Comparison of ENCODE assay signal across 20 cellular contexts in the genomic region with DNA sequence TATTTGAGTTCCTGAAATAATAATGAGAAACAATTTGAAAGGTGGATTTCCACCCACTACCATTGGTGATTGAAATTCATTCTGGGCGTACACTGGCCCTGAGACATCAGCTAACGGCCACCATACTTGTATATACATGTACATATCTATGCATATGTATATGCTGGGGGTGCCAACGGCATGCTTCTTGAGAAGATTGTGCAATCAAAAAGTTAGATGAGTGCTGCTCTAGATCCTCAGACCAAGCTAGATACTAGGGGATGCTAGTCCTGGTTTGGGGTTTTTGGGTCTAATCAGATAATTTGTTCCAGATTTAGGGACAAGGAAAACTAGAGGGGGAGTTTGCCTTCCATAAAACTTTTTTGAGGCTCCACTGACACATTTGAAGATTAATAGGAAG. TPM values are rescaled to one million over a fixed set of nuclear protein-coding genes. Genes with fewer than 3 reads are reported as not detected.
DNase-seq lines count a peak whose midpoint lies in the region; ATAC-seq, FAIRE-seq and TF ChIP-seq lines count a peak whose summit lies in the region.
"Had no signal": no experiment of that assay in that cellular context is flagged by ENCODE, and none has a peak within 500 bp of the region (broad histone marks: within the 10 kb centered on the region; RNA-seq: fewer than 3 reads in every experiment).

No MANE protein-coding gene starts in this region.

- FAIRE-seq in HepG2 (lab: Jason Lieb, UNC) (no peak), K562 (lab: Jason Lieb, UNC) (peak; percentile 40)
- FAIRE-seq: GM12892, GM18507 had no signal

- H3K9me1 ChIP-seq in K562 (ENCODE audit: control insufficient read depth, insufficient read depth, low read length), result no peaks in the 10 kb centered on the region

- POLR2A ChIA-PET in HepG2 (lab: Yijun Ruan, JAX) (no interaction called here), K562 (lab: Yijun Ruan, JAX) (no interaction called here)

- TF ChIP-seq EP300 in HepG2 (IDR thresholded peaks at IDR 0.05; ENCODE audit: low read depth in 2 of 2, low read length in 2 of 2), result no peak
- TF ChIP-seq EP300 in HepG2 (CRISPR knock-in tag; IDR thresholded peaks at IDR 0.05; ENCODE audit: borderline replicate concordance), result no peak
- TF ChIP-seq EP300 in K562 (IDR thresholded peaks at IDR 0.05; ENCODE audit: low read length), result no peak

- H3K27me3 ChIP-seq in HepG2 (ENCODE audit: control insufficient read depth in 1 of 2, insufficient read depth in 2 of 2, low read length in 2 of 2) (0 out of 5 replicates have a peak, but pooled peaks cover 0 to 3% of the 10 kb centered on the region in 2 experiments), right lobe of liver (no peaks in the 10 kb centered on the region), K562 (ENCODE audit: control insufficient read depth in 2 of 2, insufficient read depth in 2 of 2, low read length in 2 of 2) (peaks cover 0 to 13% of the 10 kb centered on the region in 2 experiments; a peak in 2 of 5 replicates), esophagus (ENCODE audit: control insufficient read depth in 1 of 2, insufficient read depth in 2 of 2, low read length in 2 of 2) (no peaks in the 10 kb centered on the region)
- H3K27me3 ChIP-seq: BLaER1 had no signal

- intact Hi-C loops in HepG2 (cut with micrococcal nuclease; ENCODE audit: unreplicated experiment), result no loop called here
- intact Hi-C loops in right lobe of liver (cut with DNase I), result no loop called here
- intact Hi-C loops in K562 (cut with micrococcal nuclease), result no loop called here

- no TSS peak for BruUV-seq in HepG2 (replicated peaks; lab: Mats Ljungman, UMichigan)
- BruUV-seq in K562 (replicated peaks; lab: Mats Ljungman, UMichigan), result no TSS peak

- H2AFZ ChIP-seq in HepG2 (ENCODE audit: low read length) (no peak overlapping the region), K562 (ENCODE audit: low read depth, low read length) (peak overlapping the region; percentile 75)

- TF ChIP-seq RAD21 in HepG2 (CRISPR knock-in tag; IDR thresholded peaks at IDR 0.05) (no peak), K562 (CRISPR knock-in tag; conservative IDR thresholded peaks at IDR 0.05 in 1 of 2, IDR thresholded peaks at IDR 0.05 in 1 of 2) (no peak)

- no peak for DNase-seq in HepG2 (ENCODE audit: low spot score)
- DNase-seq in right lobe of liver, result no peak
- DNase-seq in K562 (ENCODE audit: extremely low read depth in 1 of 4, low spot score in 3 of 4), result no peak
- DNase-seq in medulla oblongata (ENCODE audit: extremely low spot score), result no peak
- DNase-seq in NCI-H187 treated with DMSO at 0.1 percent for 48 hours (lab: John Stamatoyannopoulos, UW), result no peak
- DNase-seq: 8988T; CD4-positive, alpha-beta memory T cell; DMS153; DMS79; GDM1; GOT3; H9 had no signal

- H3K79me2 ChIP-seq in HepG2 (ENCODE audit: insufficient read depth, low read length) (no peaks in the 10 kb centered on the region), K562 (ENCODE audit: control insufficient read depth, insufficient read depth, low read length) (no peaks in the 10 kb centered on the region)

- no peak overlapping the region for H3K4me2 ChIP-seq in HepG2 (ENCODE audit: low read depth, low read length)
- peak overlapping the region; percentile 41 for H3K4me2 ChIP-seq in K562 (ENCODE audit: insufficient read depth, low read length)
- H3K4me2 ChIP-seq: BLaER1 had no signal

- in situ Hi-C loops in HepG2 (cut with HindIII; ENCODE audit: extremely low pct_ligation_motif_present, low pct_unique_long_range_greater_than_20kb) (no loop called here), K562 (cut with MboI) (no loop called here)

- H3K36me3 ChIP-seq in HepG2 (replicated peaks in 1 of 2; ENCODE audit: control insufficient read depth in 1 of 2, insufficient read depth in 2 of 2, low read length in 2 of 2) (no peaks in the 10 kb centered on the region), right lobe of liver (no peaks in the 10 kb centered on the region), K562 (ENCODE audit: control insufficient read depth, insufficient read depth, low read length) (no peaks in the 10 kb centered on the region), esophagus (ENCODE audit: control insufficient read depth in 2 of 2, insufficient read depth in 2 of 2, low read length in 1 of 2) (no peaks in the 10 kb centered on the region)
- H3K36me3 ChIP-seq: BLaER1 had no signal

- H3K4me3 ChIP-seq in HepG2 (replicated peaks in 1 of 3; ENCODE audit: insufficient read depth in 1 of 3, low read depth in 2 of 3, low read length in 3 of 3), result no peak overlapping the region
- H3K4me3 ChIP-seq in right lobe of liver, result no peak overlapping the region
- no peak overlapping the region for H3K4me3 ChIP-seq in K562
- peak overlapping the region; percentile 22 to 49 for H3K4me3 ChIP-seq in esophagus (ENCODE audit: low read depth in 1 of 2, low read length in 2 of 2)
- H3K4me3 ChIP-seq: BLaER1 had no signal

- 9% methylated on average over 3 of the region's 3 CpGs for WGBS in HepG2 (ENCODE audit: low lambda C conversion rate)
- 61% methylated on average over 3 of the region's 3 CpGs for WGBS in right lobe of liver (ENCODE audit: insufficient coverage, low coverage, low lambda C conversion rate, missing lambda C conversion rate)
- 9% methylated on average over 3 of the region's 3 CpGs for WGBS in K562 (ENCODE audit: insufficient coverage, low coverage, missing lambda C conversion rate)
- WGBS in esophagus, 2 donors, result 60 to 74% methylated on average over 3 of the region's 3 CpGs

- CTCF ChIA-PET in HepG2 (lab: Yijun Ruan, JAX; ENCODE audit: low intra/inter-chr PET ratio, low total read pairs), result no interaction called here
- CTCF ChIA-PET in K562 (lab: Yijun Ruan, JAX; ENCODE audit: low intra/inter-chr PET ratio), result interaction anchor here (0.6 kb wide), 1 partner anchor 37 kb away, joined by 3 read pairs; no protein-coding TSS in a partner anchor

- no peak overlapping the region for H3K27ac ChIP-seq in HepG2 (ENCODE audit: extremely low read length, insufficient read depth, low read length)
- no peak overlapping the region for H3K27ac ChIP-seq in right lobe of liver
- H3K27ac ChIP-seq in K562 (ENCODE audit: extremely low read depth, low read depth, low read length), result no peak overlapping the region
- H3K27ac ChIP-seq in esophagus (ENCODE audit: low read depth in 2 of 2, low read length in 1 of 2), result peak overlapping the region in 1 of 2 donors; percentile 26
- H3K27ac ChIP-seq: BLaER1 had no signal

- no peak for TF ChIP-seq CTCF in HepG2 (CRISPR knock-in tag; IDR thresholded peaks at IDR 0.05)
- no peak for TF ChIP-seq CTCF in right lobe of liver (IDR thresholded peaks at IDR 0.05)
- TF ChIP-seq CTCF in K562 (IDR thresholded peaks at IDR 0.05 in 2 of 3, conservative IDR thresholded peaks at IDR 0.05 in 1 of 3; ENCODE audit: insufficient read depth in 2 of 3, low read depth in 1 of 3, low read length in 3 of 3), result no peak

- H3K4me1 ChIP-seq in HepG2 (ENCODE audit: insufficient read depth, low read length), result peaks cover 40% of the 10 kb centered on the region
- no peaks in the 10 kb centered on the region for H3K4me1 ChIP-seq in right lobe of liver
- peaks cover 9 to 20% of the 10 kb centered on the region in 2 experiments for H3K4me1 ChIP-seq in K562 (replicated peaks in 1 of 2; ENCODE audit: control insufficient read depth in 2 of 2, insufficient read depth in 2 of 2, low read length in 2 of 2)
- H3K4me1 ChIP-seq in esophagus (ENCODE audit: control insufficient read depth in 2 of 2, insufficient read depth in 2 of 2, low read length in 1 of 2), result peaks cover 2 to 13% of the 10 kb centered on the region in 2 donors

- no peak overlapping the region for H3K9ac ChIP-seq in HepG2 (ENCODE audit: insufficient read depth, low read depth, low read length)
- no peak overlapping the region for H3K9ac ChIP-seq in K562 (ENCODE audit: insufficient read depth in 1 of 2, low read depth in 2 of 2, low read length in 2 of 2)
- H3K9ac ChIP-seq: BLaER1 had no signal

- ATAC-seq in HepG2, result no peak
- ATAC-seq in right lobe of liver, result no peak
- ATAC-seq in K562, result no peak
- ATAC-seq in GM19467 (IDR thresholded peaks at IDR 0.05; ENCODE audit: unreplicated experiment), result no peak

- H3K9me3 ChIP-seq in HepG2 (ENCODE audit: low read length) (no peaks in the 10 kb centered on the region), right lobe of liver (no peaks in the 10 kb centered on the region), K562 (replicated peaks; ENCODE audit: control insufficient read depth, insufficient read depth, low read depth, low read length) (no peaks in the 10 kb centered on the region), esophagus (ENCODE audit: control insufficient read depth in 2 of 2, insufficient read depth in 1 of 2, low read depth in 1 of 2, low read length in 1 of 2) (no peaks in the 10 kb centered on the region)
- H3K9me3 ChIP-seq: BLaER1 had no signal

- TF ChIP-seq POLR2A in HepG2 (IDR thresholded peaks at IDR 0.05; ENCODE audit: insufficient read depth in 1 of 2, low read depth in 2 of 2, low read length in 2 of 2), result no peak
- no peak for TF ChIP-seq POLR2A in right lobe of liver (IDR thresholded peaks at IDR 0.05)
- TF ChIP-seq POLR2A in K562 (conservative IDR thresholded peaks at IDR 0.05), result no peak

- H4K20me1 ChIP-seq in HepG2 (ENCODE audit: insufficient read depth, low read length) (no peaks in the 10 kb centered on the region), K562 (replicated peaks; ENCODE audit: control insufficient read depth, insufficient read depth, low read length) (no peaks in the 10 kb centered on the region)
- H4K20me1 ChIP-seq: BLaER1 had no signal

RNA-seq across cellular contexts. Expression of a gene that starts 2.9 kb away (rescaled TPM):
- total RNA-seq in HepG2 (2016; rRNA removed; fragmentation: Illumina TruSeq; extraction: Trizol) (not detected in 2 replicates), right lobe of liver (1 to 10 TPM in 1 of 6 experiments, under 1 TPM in 2, not detected in 3; 0.35 to 1.1 (median 0.51) TPM), K562 (2014; rRNA removed) (not detected in 2 replicates), K562 (2014; rRNA removed; fragmentation: Illumina TruSeq; extraction: Trizol) (not detected in 2 replicates), K562 (2015; rRNA removed; fragmentation: Illumina TruSeq; extraction: Trizol) (not detected in 2 replicates), K562 (2021) (not detected in 2 replicates)
- not detected in 2 replicates for total RNA-seq in HepG2 (2016; cell fraction: cytosol; rRNA removed; fragmentation: Illumina TruSeq; extraction: Trizol; ENCODE audit: low read depth)
- total RNA-seq in HepG2 (2016; cell fraction: insoluble cytoplasmic fraction; rRNA removed; fragmentation: Illumina TruSeq; extraction: Trizol), result 0.09 TPM in 1 of 2 replicates, not detected in the other
- total RNA-seq in HepG2 (2016; cell fraction: membrane; rRNA removed; fragmentation: Illumina TruSeq; extraction: Trizol), result 0.12 TPM in 1 of 2 replicates, not detected in the other
- not detected in 2 replicates for total RNA-seq in HepG2 (2016; cell fraction: nucleus; rRNA removed; fragmentation: Illumina TruSeq; extraction: Trizol)
- polyA plus RNA-seq in HepG2 (2011; rRNA removed) (0.16 and 0.22 TPM in 2 replicates), K562 (2011; rRNA removed) (0.31 TPM in 1 of 2 replicates, not detected in the other), K562 (2014; fragmentation: Illumina TruSeq; extraction: Trizol) (not detected in 2 replicates), K562 (2014; fragmentation: Nextera tagmentation; extraction: Ambion mirVana) (under 1 TPM; 0.11 to 0.14 TPM), K562 (2014; rRNA removed) (not detected in 2 replicates), esophagus (100 to 1,000 TPM; 277 to 722 TPM)
- polyA plus RNA-seq in HepG2 (2011; cell fraction: cytosol; rRNA removed), result 0.11 and 0.21 TPM in 2 replicates
- not detected in 2 replicates for polyA plus RNA-seq in HepG2 (2011; cell fraction: nucleus; rRNA removed)
- polyA plus RNA-seq in HepG2 (2012), result 0.29 TPM in 1 of 2 replicates, not detected in the other
- not detected in 2 replicates for polyA plus RNA-seq in HepG2 (2016; cell fraction: cytosol; fragmentation: Illumina TruSeq; extraction: Trizol; ENCODE audit: low read depth)
- polyA plus RNA-seq in HepG2 (2016; cell fraction: insoluble cytoplasmic fraction; fragmentation: Illumina TruSeq; extraction: Trizol; ENCODE audit: low read depth), result not detected in 2 replicates
- polyA plus RNA-seq in HepG2 (2016; cell fraction: membrane; fragmentation: Illumina TruSeq; extraction: Trizol; ENCODE audit: low read depth), result 0.51 TPM in 1 of 2 replicates, not detected in the other
- not detected in 2 replicates for polyA plus RNA-seq in HepG2 (2016; cell fraction: nucleus; fragmentation: Illumina TruSeq; extraction: Trizol; ENCODE audit: insufficient read depth, low read depth)
- polyA minus RNA-seq in HepG2 (2011; rRNA and poly(A)+ RNA removed; ENCODE audit: low replicate concordance), result 0.56 TPM in 1 of 2 replicates, not detected in the other
- polyA minus RNA-seq in HepG2 (2011; cell fraction: cytosol; rRNA and poly(A)+ RNA removed), result not detected in 2 replicates
- polyA minus RNA-seq in HepG2 (2011; cell fraction: nucleus; rRNA and poly(A)+ RNA removed), result not detected in 2 replicates
- total RNA-seq in K562 (2011; cell fraction: chromatin; rRNA removed; ENCODE audit: low replicate concordance), result not detected in 2 replicates
- total RNA-seq in K562 (2011; cell fraction: nucleolus; rRNA removed), result not detected in 2 replicates
- not detected in 2 replicates for total RNA-seq in K562 (2011; cell fraction: nucleoplasm; rRNA removed)
- not detected in 2 replicates for polyA plus RNA-seq in K562 (2011; cell fraction: cytosol; rRNA removed)
- polyA plus RNA-seq in K562 (2011; cell fraction: nucleus; rRNA removed), result not detected in 2 replicates
- polyA plus RNA-seq in K562 (2012), result not detected in 2 replicates
- polyA minus RNA-seq in K562 (2011; rRNA and poly(A)+ RNA removed), result not detected in 2 replicates
- not detected in 2 replicates for polyA minus RNA-seq in K562 (2011; cell fraction: cytosol; rRNA and poly(A)+ RNA removed)
- polyA minus RNA-seq in K562 (2011; cell fraction: nucleus; rRNA and poly(A)+ RNA removed), result not detected in 2 replicates
- total RNA-seq: A673; CD4-positive, alpha-beta memory T cell; Daoy; H9 had no signal
- polyA plus RNA-seq: CD4-positive, alpha-beta memory T cell had no signal

RNA-seq across cellular contexts. Expression of a gene that starts 40.3 kb away (rescaled TPM):
- total RNA-seq in HepG2 (2016; rRNA removed; fragmentation: Illumina TruSeq; extraction: Trizol) (not detected in 2 replicates), right lobe of liver (1 to 10 TPM in 2 of 6 experiments, under 1 TPM in 4; 0.61 to 4.4 (median 0.77) TPM), K562 (2014; rRNA removed) (6.4 and 7.8 TPM in 2 replicates), K562 (2014; rRNA removed; fragmentation: Illumina TruSeq; extraction: Trizol) (2.5 and 3.1 TPM in 2 replicates), K562 (2015; rRNA removed; fragmentation: Illumina TruSeq; extraction: Trizol) (4.3 and 4.9 TPM in 2 replicates), K562 (2021) (14.2 and 14.9 TPM in 2 replicates)
- not detected in 2 replicates for total RNA-seq in HepG2 (2016; cell fraction: cytosol; rRNA removed; fragmentation: Illumina TruSeq; extraction: Trizol; ENCODE audit: low read depth)
- total RNA-seq in HepG2 (2016; cell fraction: insoluble cytoplasmic fraction; rRNA removed; fragmentation: Illumina TruSeq; extraction: Trizol), result not detected in 2 replicates
- total RNA-seq in HepG2 (2016; cell fraction: membrane; rRNA removed; fragmentation: Illumina TruSeq; extraction: Trizol), result not detected in 2 replicates
- total RNA-seq in HepG2 (2016; cell fraction: nucleus; rRNA removed; fragmentation: Illumina TruSeq; extraction: Trizol), result not detected in 2 replicates
- polyA plus RNA-seq in HepG2 (2011; rRNA removed) (0.01 and 0.09 TPM in 2 replicates), K562 (2011; rRNA removed) (4.6 and 5.0 TPM in 2 replicates), K562 (2014; fragmentation: Illumina TruSeq; extraction: Trizol) (4.2 and 6.5 TPM in 2 replicates), K562 (2014; fragmentation: Nextera tagmentation; extraction: Ambion mirVana) (1 to 10 TPM in 1 of 2 experiments, under 1 TPM in 1; 0.91 to 1.4 TPM), K562 (2014; rRNA removed) (7.6 and 7.7 TPM in 2 replicates), esophagus (1 to 10 TPM in 1 of 2 donors, under 1 TPM in 1; 0.84 to 1.2 TPM)
- polyA plus RNA-seq in HepG2 (2011; cell fraction: cytosol; rRNA removed), result 0.03 TPM in 1 of 2 replicates, not detected in the other
- polyA plus RNA-seq in HepG2 (2011; cell fraction: nucleus; rRNA removed), result 0.05 and 0.12 TPM in 2 replicates
- polyA plus RNA-seq in HepG2 (2012), result 0.07 and 0.13 TPM in 2 replicates
- polyA plus RNA-seq in HepG2 (2016; cell fraction: cytosol; fragmentation: Illumina TruSeq; extraction: Trizol; ENCODE audit: low read depth), result not detected in 2 replicates
- not detected in 2 replicates for polyA plus RNA-seq in HepG2 (2016; cell fraction: insoluble cytoplasmic fraction; fragmentation: Illumina TruSeq; extraction: Trizol; ENCODE audit: low read depth)
- not detected in 2 replicates for polyA plus RNA-seq in HepG2 (2016; cell fraction: membrane; fragmentation: Illumina TruSeq; extraction: Trizol; ENCODE audit: low read depth)
- polyA plus RNA-seq in HepG2 (2016; cell fraction: nucleus; fragmentation: Illumina TruSeq; extraction: Trizol; ENCODE audit: insufficient read depth, low read depth), result not detected in 2 replicates
- polyA minus RNA-seq in HepG2 (2011; rRNA and poly(A)+ RNA removed; ENCODE audit: low replicate concordance), result 0.04 and 0.26 TPM in 2 replicates
- polyA minus RNA-seq in HepG2 (2011; cell fraction: cytosol; rRNA and poly(A)+ RNA removed), result not detected in 2 replicates
- polyA minus RNA-seq in HepG2 (2011; cell fraction: nucleus; rRNA and poly(A)+ RNA removed), result 0.12 TPM in 1 of 2 replicates, not detected in the other
- total RNA-seq in K562 (2011; cell fraction: chromatin; rRNA removed; ENCODE audit: low replicate concordance), result 16.3 and 50.5 TPM in 2 replicates
- 28.2 and 28.5 TPM in 2 replicates for total RNA-seq in K562 (2011; cell fraction: nucleolus; rRNA removed)
- 14.7 and 16.9 TPM in 2 replicates for total RNA-seq in K562 (2011; cell fraction: nucleoplasm; rRNA removed)
- 3.2 and 10.0 TPM in 2 replicates for polyA plus RNA-seq in K562 (2011; cell fraction: cytosol; rRNA removed)
- 10.2 and 21.2 TPM in 2 replicates for polyA plus RNA-seq in K562 (2011; cell fraction: nucleus; rRNA removed)
- polyA plus RNA-seq in K562 (2012), result 6.1 and 10.3 TPM in 2 replicates
- polyA minus RNA-seq in K562 (2011; rRNA and poly(A)+ RNA removed), result 3.8 and 8.1 TPM in 2 replicates
- 7.7 and 7.8 TPM in 2 replicates for polyA minus RNA-seq in K562 (2011; cell fraction: cytosol; rRNA and poly(A)+ RNA removed)
- polyA minus RNA-seq in K562 (2011; cell fraction: nucleus; rRNA and poly(A)+ RNA removed), result 10.2 and 10.9 TPM in 2 replicates
- polyA plus RNA-seq: CD14-positive monocyte had no signal

Comparison
In these comparisons a context has a peak if more than half of its experiments do, and no peak if none do; other contexts are left out.
1. H3K4me3 ChIP-seq: peak in esophagus (2 of 2); none in HepG2 (0 of 3), right lobe of liver (0 of 3) and K562 (single experiment).